Comparison of ENCODE assay signal across 19 cellular contexts in genomic region chr4:14770025-14770424, GRCh38.
"Had no signal": no experiment of that assay in that cellular context is flagged by ENCODE, and none has a peak within 500 bp of the region (broad histone marks: within the 10 kb centered on the region; RNA-seq: fewer than 3 reads in every experiment).

No MANE protein-coding gene starts in this region.

- H3K9me3 ChIP-seq: left lung, pancreas, right lobe of liver, tibial artery had no signal

- H3K27ac ChIP-seq: left lung, pancreas, right lobe of liver, spleen, tibial artery had no signal

- H3K4me1 ChIP-seq: left lung, pancreas had no signal

- H3K4me3 ChIP-seq: dorsolateral prefrontal cortex, left lung, pancreas, right lobe of liver, spleen, tibial artery had no signal

- H3K27me3 ChIP-seq: dorsolateral prefrontal cortex, left lung, pancreas, right lobe of liver, spleen, tibial artery had no signal

- DNase-seq: central memory CD4-positive, alpha-beta T cell; dorsolateral prefrontal cortex; effector CD4-positive, alpha-beta T cell; foreskin melanocyte; glutamatergic neuron; hypothalamus; left cardiac atrium; left lung; naive thymus-derived CD8-positive, alpha-beta T cell; nephron progenitor cell; occipital lobe; pancreas; right lobe of liver; spleen; stimulated activated CD4-positive, alpha-beta T cell treated with anti-CD3 and anti-CD28 coated beads, Interleukin-4, amount 100 ng/mL, for 4 hours; stimulated activated naive CD8-positive, alpha-beta T cell treated with anti-CD3 and anti-CD28 coated beads, Interleukin-15, Interleukin-2, amounts not matched to agents 100 U/mL and 50 U/mL, for 24 hours; tibial artery had no signal

- H3K36me3 ChIP-seq: left lung, pancreas, right lobe of liver, spleen, tibial artery had no signal

- ATAC-seq: esophagus mucosa; left lung; naive thymus-derived CD8-positive, alpha-beta T cell; pancreas; stimulated activated memory B cell treated with anti-CD40 and anti-IgM and Interleukin-4, amounts not matched to agents 10 μg/mL and 1 μg/mL and 100 μg/mL, for 72 hours; stimulated activated naive CD8-positive, alpha-beta T cell treated with anti-CD3 and anti-CD28 coated beads, Interleukin-15, Interleukin-2, amounts not matched to agents 100 U/mL and 50 U/mL, for 24 hours had no signal
